9 cellular contexts compared by ENCODE assay signal in genomic region chr20:24469116-24470030, GRCh38. TPM values are rescaled to one million over a fixed set of nuclear protein-coding genes. Genes with fewer than 3 reads are reported as not detected.
DNase-seq lines count a peak whose midpoint lies in the region; ATAC-seq and TF ChIP-seq lines count a peak whose summit lies in the region.
"Had no signal": no experiment of that assay in that cellular context is flagged by ENCODE, and none has a peak within 500 bp of the region (broad histone marks: within the 10 kb centered on the region; RNA-seq: fewer than 3 reads in every experiment).

Gene SYNDIG1 (plus strand): TSS chr20:24469629. CDS start chr20:24543098, 73,469 bp downstream.

- no peak for ATAC-seq in CD8-positive, alpha-beta T cell
- peak; percentile 37 to 77 (median 51) for ATAC-seq in heart right ventricle
- ATAC-seq in GM19023 (IDR thresholded peaks at IDR 0.05; ENCODE audit: unreplicated experiment), result no peak

- no peak for TF ChIP-seq CTCF in CD8-positive, alpha-beta T cell (IDR thresholded peaks at IDR 0.05)
- TF ChIP-seq CTCF in heart right ventricle (IDR thresholded peaks at IDR 0.05) (no peak), prostate gland (IDR thresholded peaks at IDR 0.05) (no peak)

- no peaks in the 10 kb centered on the region for H3K9me3 ChIP-seq in CD8-positive, alpha-beta T cell (ENCODE audit: low read length)
- H3K9me3 ChIP-seq in heart right ventricle (no peaks in the 10 kb centered on the region), prostate gland (no peaks in the 10 kb centered on the region)

- peaks cover 11% of the 10 kb centered on the region for H3K4me1 ChIP-seq in CD8-positive, alpha-beta T cell (ENCODE audit: insufficient read depth, low read length)
- H3K4me1 ChIP-seq in heart right ventricle, result peaks cover 0 to 41% (median 9%) of the 10 kb centered on the region in 9 donors
- no peaks in the 10 kb centered on the region for H3K4me1 ChIP-seq in prostate gland (replicated peaks)

- peaks cover 12% of the 10 kb centered on the region for H3K27me3 ChIP-seq in CD8-positive, alpha-beta T cell (ENCODE audit: insufficient read depth, low read length)
- H3K27me3 ChIP-seq in heart right ventricle, result peaks cover 0 to 63% (median 45%) of the 10 kb centered on the region in 7 donors
- peaks cover 14% of the 10 kb centered on the region for H3K27me3 ChIP-seq in prostate gland (replicated peaks; ENCODE audit: insufficient read depth)

- H3K9me3 Mint-ChIP-seq in CD8-positive, alpha-beta T cell, result no peaks in the 10 kb centered on the region

- H3K36me3 Mint-ChIP-seq in CD8-positive, alpha-beta T cell, result no peaks in the 10 kb centered on the region

- H3K27me3 Mint-ChIP-seq in CD8-positive, alpha-beta T cell (ENCODE audit: low read depth), result peaks cover 42% of the 10 kb centered on the region

- POLR2A ChIA-PET in CD8-positive, alpha-beta T cell (lab: Charles Lee), result no interaction called here

- no peak within 1 kb of the TSS for H3K27ac ChIP-seq in CD8-positive, alpha-beta T cell (ENCODE audit: low read depth, low read length)
- H3K27ac ChIP-seq in heart right ventricle, result peak within 1 kb of the TSS; percentile 20 to 92 (median 77)
- no peak within 1 kb of the TSS for H3K27ac ChIP-seq in prostate gland
- H3K27ac ChIP-seq: epithelial cell of prostate had no signal

- H3K4me3 Mint-ChIP-seq in CD8-positive, alpha-beta T cell, result peak within 1 kb of the TSS; percentile 64

- no peak for TF ChIP-seq POLR2A in prostate gland (IDR thresholded peaks at IDR 0.05)

- no peak within 1 kb of the TSS for H3K4me3 ChIP-seq in CD8-positive, alpha-beta T cell (ENCODE audit: low read depth, low read length)
- H3K4me3 ChIP-seq in heart right ventricle (peak within 1 kb of the TSS; percentile 38 to 65 (median 58)), prostate gland (peak within 1 kb of the TSS; percentile 27 to 35)

- no peak within 1 kb of the TSS for H3K27ac Mint-ChIP-seq in CD8-positive, alpha-beta T cell

- peaks cover 15% of the 10 kb centered on the region for H3K4me1 Mint-ChIP-seq in CD8-positive, alpha-beta T cell (ENCODE audit: low read depth)

- DNase-seq in CD8-positive, alpha-beta T cell, result no peak
- DNase-seq in RPMI8226, result peak; percentile 73
- DNase-seq in heart right ventricle, result peak; percentile 24 to 54
- no peak for DNase-seq in prostate gland (ENCODE audit: low spot score)
- DNase-seq in NCI-H2196 treated with DMSO at 0.1 percent for 48 hours (lab: John Stamatoyannopoulos, UW; ENCODE audit: unreplicated experiment), result no peak
- no peak for DNase-seq in GM19238 (ENCODE audit: insufficient read length, low spot score)
- DNase-seq in NOMO-1 (lab: John Stamatoyannopoulos, UW; ENCODE audit: unreplicated experiment in 2 of 2), result no peak

- intact Hi-C loops in CD8-positive, alpha-beta T cell (cut with DNase I, micrococcal nuclease), result no loop called here
- intact Hi-C loops in heart right ventricle (cut with DNase I) (loop anchor here in 4 of 10 donors (5.0 to 10.0 kb wide), 3 partner anchors 33 to 315 kb away; no protein-coding TSS in a partner anchor), prostate gland (cut with DNase I) (no loop called here)

- 0 to 1% methylated on average over 83 to 109 of the region's 110 CpGs for WGBS in heart right ventricle, 2 donors
- 0% methylated on average over 29 of the region's 110 CpGs for WGBS in prostate gland

- no peaks in the 10 kb centered on the region for H3K36me3 ChIP-seq in CD8-positive, alpha-beta T cell (ENCODE audit: insufficient read depth, low read length)
- H3K36me3 ChIP-seq in heart right ventricle, result no peaks in the 10 kb centered on the region
- H3K36me3 ChIP-seq in prostate gland, result no peaks in the 10 kb centered on the region

- CTCF ChIA-PET in CD8-positive, alpha-beta T cell (lab: Charles Lee), result no interaction called here

RNA-seq across cellular contexts. Expression of gene SYNDIG1, which starts in this region (rescaled TPM):
- not detected for total RNA-seq in CD8-positive, alpha-beta T cell
- total RNA-seq in heart right ventricle (10 to 100 TPM in 9 of 10 donors, 1 to 10 TPM in 1; 8.7 to 34.7 (median 22.6) TPM), prostate gland (1 to 10 TPM in 1 of 2 donors, under 1 TPM in 1; 0.73 to 4.5 TPM)
- 10 to 100 TPM in 1 of 2 donors, 1 to 10 TPM in 1; 8.6 to 13.1 TPM for polyA plus RNA-seq in heart right ventricle

Comparison
In these comparisons a context has a peak if more than half of its experiments do, and no peak if none do; other contexts are left out.
1. ATAC-seq: peak in heart right ventricle (8 of 8); none in CD8-positive, alpha-beta T cell (single experiment) and GM19023 (single experiment).
2. DNase-seq: peak in RPMI8226 (single experiment) and heart right ventricle (2 of 2); none in CD8-positive, alpha-beta T cell (0 of 7), prostate gland (single experiment), NCI-H2196 treated with DMSO at 0.1 percent for 48 hours (single experiment), GM19238 (single experiment) and NOMO-1 (0 of 2).
3. H3K27ac ChIP-seq: peak in heart right ventricle (10 of 10); none in CD8-positive, alpha-beta T cell (single experiment) and prostate gland (0 of 2).